ENCODE assay signal across 1 cellular context in genomic region chr6:1420382-1420781, GRCh38.
TF ChIP-seq lines count a peak whose summit lies in the region.

No MANE protein-coding gene starts in this region.

TF ChIP-seq in HEK293, 187 proteins besides CTCF, POLR2A, EP300 and RAD21:
- no peak for TF ChIP-seq PRDM4 (tag by site-specific recombination; IDR thresholded peaks at IDR 0.05)
- TF ChIP-seq ZNF146 (tag by site-specific recombination; IDR thresholded peaks at IDR 0.05): peak; percentile 71
- no peak for TF ChIP-seq ZNF148 (tag by site-specific recombination; IDR thresholded peaks at IDR 0.05; ENCODE audit: borderline replicate concordance)
- TF ChIP-seq ZSCAN16 (tag by site-specific recombination; IDR thresholded peaks at IDR 0.05): no peak
- no peak for TF ChIP-seq HOXD13 (CRISPR knock-in tag; IDR thresholded peaks at IDR 0.05; ENCODE audit: borderline replicate concordance)
- no peak for TF ChIP-seq ZNF707 (tag by site-specific recombination; IDR thresholded peaks at IDR 0.05)
- no peak for TF ChIP-seq ZNF114 (tag by site-specific recombination; IDR thresholded peaks at IDR 0.05)
- TF ChIP-seq ZNF768 (tag by site-specific recombination; IDR thresholded peaks at IDR 0.05): no peak
- no peak for TF ChIP-seq PRDM1 (tag by site-specific recombination; IDR thresholded peaks at IDR 0.05)
